8 cellular contexts compared by ENCODE assay signal in genomic region chr20:47854687-47855212, GRCh38.
DNase-seq lines count a peak whose midpoint lies in the region; ATAC-seq and TF ChIP-seq lines count a peak whose summit lies in the region.

No MANE protein-coding gene starts in this region.

- no peaks in the 10 kb centered on the region for H3K9me3 ChIP-seq in PC-9 (ENCODE audit: insufficient read depth, low read depth)

- H3K27ac ChIP-seq in PC-9: peak overlapping the region; percentile 25

- DNase-seq in AG20443 (ENCODE audit: low spot score) (peak; percentile 40), H7 (peak; percentile 84), PC-9 (peak; percentile 49 to 59), glutamatergic neuron (peak; percentile 47)

- H3K9me2 ChIP-seq in PC-9 (ENCODE audit: insufficient read depth): no peaks in the 10 kb centered on the region; the same call in 1 of the 2 replicates

- TF ChIP-seq CTCF in PC-9 (conservative IDR thresholded peaks at IDR 0.05) (peak; percentile 74), glutamatergic neuron (IDR thresholded peaks at IDR 0.05; ENCODE audit: partially characterized antibody, unreplicated experiment) (peak; percentile 24)

- no peak overlapping the region for H3K4me3 Mint-ChIP-seq in glutamatergic neuron (ENCODE audit: unreplicated experiment)

- H3F3A ChIP-seq in PC-9 (ENCODE audit: insufficient read depth, low read depth): peaks cover 50% of the 10 kb centered on the region

- peaks cover 12% of the 10 kb centered on the region for H3K4me1 Mint-ChIP-seq in glutamatergic neuron (ENCODE audit: low read depth, unreplicated experiment)

- no peak overlapping the region for H3K27ac Mint-ChIP-seq in glutamatergic neuron (ENCODE audit: unreplicated experiment)

- peak overlapping the region; percentile 23; the same call in 1 of the 2 replicates for H3K4me2 ChIP-seq in PC-9

- no peak overlapping the region for H3K4me3 ChIP-seq in H7 (ENCODE audit: insufficient read depth, low read depth, low read length)
- no peak overlapping the region for H3K4me3 ChIP-seq in PC-9

- peaks cover 5% of the 10 kb centered on the region; the same call in 1 of the 2 replicates for H3K79me2 ChIP-seq in PC-9 (ENCODE audit: low read depth)

- H3K4me1 ChIP-seq in PC-9 (replicated peaks; ENCODE audit: insufficient read depth): peaks cover 52% of the 10 kb centered on the region

- H2AFZ ChIP-seq in PC-9: no peak overlapping the region

- ATAC-seq in HG03280 (IDR thresholded peaks at IDR 0.05; ENCODE audit: unreplicated experiment): no peak
- no peak for ATAC-seq in GM21381 (IDR thresholded peaks at IDR 0.05; ENCODE audit: unreplicated experiment)
- ATAC-seq in HG03159 (IDR thresholded peaks at IDR 0.05; ENCODE audit: unreplicated experiment): no peak
- no peak for ATAC-seq in GM21447 (IDR thresholded peaks at IDR 0.05; ENCODE audit: unreplicated experiment)

- H3K27me3 ChIP-seq in H7 (ENCODE audit: control insufficient read depth, insufficient read depth, low read length) (no peaks in the 10 kb centered on the region), PC-9 (ENCODE audit: insufficient read depth, low read depth) (no peaks in the 10 kb centered on the region)

- H3K9me3 Mint-ChIP-seq in glutamatergic neuron (ENCODE audit: unreplicated experiment): peaks cover 14% of the 10 kb centered on the region

- no peaks in the 10 kb centered on the region for H4K20me1 ChIP-seq in PC-9 (ENCODE audit: insufficient read depth)

- H3K27me3 Mint-ChIP-seq in glutamatergic neuron (ENCODE audit: unreplicated experiment): peaks cover 19% of the 10 kb centered on the region

- H3K36me3 Mint-ChIP-seq in glutamatergic neuron (ENCODE audit: unreplicated experiment): peaks cover 21% of the 10 kb centered on the region

- CTCF ChIA-PET in PC-9 (lab: Charles Lee): interaction anchor here (0.6 to 0.9 kb wide), 2 partner anchors 37 to 87 kb away, joined by 3 to 6 read pairs; no protein-coding TSS in a partner anchor

- POLR2A ChIA-PET in PC-9 (lab: Charles Lee; ENCODE audit: unreplicated experiment): no interaction called here

- no TSS peak for BruUV-seq in PC-9 (replicated peaks; lab: Mats Ljungman, UMichigan)

- intact Hi-C loops in PC-9 (cut with micrococcal nuclease; ENCODE audit: unreplicated experiment): loop anchor here (1.0 to 5.0 kb wide), 4 partner anchors 37 to 767 kb away; no protein-coding TSS in a partner anchor

- H3K36me3 ChIP-seq in H7 (replicated peaks; ENCODE audit: control insufficient read depth, insufficient read depth, low read length): no peaks in the 10 kb centered on the region
- H3K36me3 ChIP-seq in PC-9 (ENCODE audit: low read depth): no peaks in the 10 kb centered on the region
